In the genomic region with DNA sequence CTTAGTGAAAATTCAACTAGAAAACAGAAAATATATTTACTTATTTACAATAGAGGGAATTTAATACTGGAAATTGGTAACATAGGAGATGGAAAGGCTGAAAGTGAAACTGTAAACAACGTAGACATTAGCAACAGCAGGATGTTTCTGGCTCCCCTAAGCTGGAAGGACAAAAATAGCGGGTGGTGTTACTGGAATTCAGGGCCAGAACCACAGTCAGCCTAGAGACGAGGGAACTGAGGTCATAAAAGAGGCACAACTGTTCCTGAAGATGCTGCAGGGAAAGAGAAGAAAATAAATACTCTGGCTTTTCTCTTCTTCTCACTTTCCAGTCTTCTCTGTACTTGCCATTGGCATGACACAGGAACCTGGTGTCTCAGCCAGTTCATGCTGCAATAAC, we compare ENCODE assay signal across 19 cellular contexts.
"Had no signal": no experiment of that assay in that cellular context is flagged by ENCODE, and none has a peak within 500 bp of the region (broad histone marks: within the 10 kb centered on the region; RNA-seq: fewer than 3 reads in every experiment).

No MANE protein-coding gene starts in this region.

- H3K36me3 ChIP-seq: esophagus muscularis mucosa, neutrophil, tibial artery had no signal

- H3K4me3 ChIP-seq: esophagus muscularis mucosa, hepatocyte, tibial artery had no signal

- H3K4me1 ChIP-seq: esophagus muscularis mucosa, foreskin keratinocyte, parathyroid adenoma, tibial artery had no signal

- H3K9me3 Mint-ChIP-seq: activated CD4-positive, alpha-beta T cell treated with anti-CD3 and anti-CD28 coated beads, Interleukin-2, amount 10 ng/mL, durations not matched to agents 7 days and 5 days; activated naive CD4-positive, alpha-beta T cell treated with anti-CD3 and anti-CD28 coated beads, Interleukin-2, amount 10 ng/mL, durations not matched to agents 7 days and 5 days; activated T-cell treated with anti-CD3 and anti-CD28 coated beads, Interleukin-2, amount 50 U/mL, for 24 hours; dendritic cell treated with granulocyte-macrophage colony-stimulating factor and Interleukin-4, amounts not matched to agents 40 ng/mL and 50 ng/mL, for 4 days; memory B cell; natural killer cell treated with Interleukin-12 subunit alpha and Interleukin-12 subunit beta and Interleukin-15 and Interleukin-18, amount 100 ng/mL, for 72 hours had no signal

- DNase-seq: activated CD4-positive, alpha-beta T cell treated with anti-CD3 and anti-CD28 coated beads, Interleukin-2, amount 10 ng/mL, durations not matched to agents 7 days and 5 days; activated CD8-positive, alpha-beta T cell treated with anti-CD3 and anti-CD28 coated beads, Interleukin-2, amount 10 ng/mL, durations not matched to agents 7 days and 5 days; activated naive CD4-positive, alpha-beta T cell treated with anti-CD3 and anti-CD28 coated beads, Interleukin-2, amount 10 ng/mL, durations not matched to agents 7 days and 5 days; activated T-cell treated with anti-CD3 and anti-CD28 coated beads, Interleukin-2, amount 50 U/mL, for 24 hours; aorta; effector memory CD4-positive, alpha-beta T cell; foreskin keratinocyte; stimulated activated CD4-positive, alpha-beta T cell treated with anti-CD3 and anti-CD28 coated beads, Interleukin-12 subunit alpha, Interleukin-12 subunit beta, amount 100 ng/mL, for 4 hours; stimulated activated CD4-positive, alpha-beta T cell treated with anti-CD3 and anti-CD28 coated beads, Interleukin-1b, Interleukin-23, amount 100 ng/mL, for 48 hours; stimulated activated naive CD4-positive, alpha-beta T cell treated with Interleukin-2 at 50 U/mL for 16 hours; T-helper 9 cell; tibial artery had no signal

- H3K36me3 Mint-ChIP-seq: activated naive CD4-positive, alpha-beta T cell treated with anti-CD3 and anti-CD28 coated beads, Interleukin-2, amount 10 ng/mL, durations not matched to agents 7 days and 5 days; memory B cell; natural killer cell treated with Interleukin-12 subunit alpha and Interleukin-12 subunit beta and Interleukin-15 and Interleukin-18, amount 100 ng/mL, for 72 hours had no signal

- H3K27me3 ChIP-seq: esophagus muscularis mucosa, hepatocyte, neutrophil, tibial artery had no signal

- H3K79me2 ChIP-seq: hepatocyte, parathyroid adenoma had no signal

- H3K27ac ChIP-seq: esophagus muscularis mucosa, foreskin keratinocyte, hepatocyte, neutrophil, parathyroid adenoma, tibial artery had no signal

- H3K27ac Mint-ChIP-seq: activated CD4-positive, alpha-beta T cell treated with anti-CD3 and anti-CD28 coated beads, Interleukin-2, amount 10 ng/mL, durations not matched to agents 7 days and 5 days; activated CD8-positive, alpha-beta T cell treated with anti-CD3 and anti-CD28 coated beads, Interleukin-2, amount 10 ng/mL, durations not matched to agents 7 days and 5 days; activated naive CD4-positive, alpha-beta T cell treated with anti-CD3 and anti-CD28 coated beads, Interleukin-2, amount 10 ng/mL, durations not matched to agents 7 days and 5 days; activated T-cell treated with anti-CD3 and anti-CD28 coated beads, Interleukin-2, amount 50 U/mL, for 24 hours; dendritic cell treated with granulocyte-macrophage colony-stimulating factor and Interleukin-4, amounts not matched to agents 40 ng/mL and 50 ng/mL, for 4 days; memory B cell; natural killer cell treated with Interleukin-12 subunit alpha and Interleukin-12 subunit beta and Interleukin-15 and Interleukin-18, amount 100 ng/mL, for 72 hours had no signal

- H3K9me3 ChIP-seq: esophagus muscularis mucosa, neutrophil, tibial artery had no signal

- H3K4me3 Mint-ChIP-seq: activated CD4-positive, alpha-beta T cell treated with anti-CD3 and anti-CD28 coated beads, Interleukin-2, amount 10 ng/mL, durations not matched to agents 7 days and 5 days; activated CD8-positive, alpha-beta T cell treated with anti-CD3 and anti-CD28 coated beads, Interleukin-2, amount 10 ng/mL, durations not matched to agents 7 days and 5 days; activated naive CD4-positive, alpha-beta T cell treated with anti-CD3 and anti-CD28 coated beads, Interleukin-2, amount 10 ng/mL, durations not matched to agents 7 days and 5 days; activated T-cell treated with anti-CD3 and anti-CD28 coated beads, Interleukin-2, amount 50 U/mL, for 24 hours; dendritic cell treated with granulocyte-macrophage colony-stimulating factor and Interleukin-4, amounts not matched to agents 40 ng/mL and 50 ng/mL, for 4 days; memory B cell; natural killer cell treated with Interleukin-12 subunit alpha and Interleukin-12 subunit beta and Interleukin-15 and Interleukin-18, amount 100 ng/mL, for 72 hours had no signal

- H3K27me3 Mint-ChIP-seq: activated CD4-positive, alpha-beta T cell treated with anti-CD3 and anti-CD28 coated beads, Interleukin-2, amount 10 ng/mL, durations not matched to agents 7 days and 5 days; activated naive CD4-positive, alpha-beta T cell treated with anti-CD3 and anti-CD28 coated beads, Interleukin-2, amount 10 ng/mL, durations not matched to agents 7 days and 5 days had no signal

- H3K4me2 ChIP-seq: hepatocyte had no signal

- H2AFZ ChIP-seq: hepatocyte, parathyroid adenoma had no signal

- H3K4me1 Mint-ChIP-seq: activated CD4-positive, alpha-beta T cell treated with anti-CD3 and anti-CD28 coated beads, Interleukin-2, amount 10 ng/mL, durations not matched to agents 7 days and 5 days; activated naive CD4-positive, alpha-beta T cell treated with anti-CD3 and anti-CD28 coated beads, Interleukin-2, amount 10 ng/mL, durations not matched to agents 7 days and 5 days; memory B cell had no signal

- ATAC-seq: activated CD8-positive, alpha-beta T cell treated with anti-CD3 and anti-CD28 coated beads, Interleukin-2, amount 10 ng/mL, durations not matched to agents 7 days and 5 days; foreskin keratinocyte; natural killer cell treated with Interleukin-12 subunit alpha and Interleukin-12 subunit beta and Interleukin-15 and Interleukin-18, amount 100 ng/mL, for 72 hours had no signal
